In genomic region chr18:38198956-38199355, GRCh38 we compare ENCODE assay signal across 26 cellular contexts.
"Had no signal": no experiment of that assay in that cellular context is flagged by ENCODE, and none has a peak within 500 bp of the region (broad histone marks: within the 10 kb centered on the region; RNA-seq: fewer than 3 reads in every experiment).

No MANE protein-coding gene starts in this region.

- DNase-seq: activated CD4-positive, alpha-beta T cell treated with anti-CD3 and anti-CD28 coated beads, Interleukin-2, amount 10 ng/mL, durations not matched to agents 7 days and 5 days; activated CD8-positive, alpha-beta T cell treated with anti-CD3 and anti-CD28 coated beads, Interleukin-2, amount 10 ng/mL, durations not matched to agents 7 days and 5 days; activated effector memory CD4-positive, alpha-beta T cell treated with Interleukin-2 at 50 U/mL for 16 hours; activated naive CD4-positive, alpha-beta T cell treated with anti-CD3 and anti-CD28 coated beads, Interleukin-2, amount 10 ng/mL, durations not matched to agents 7 days and 5 days; activated naive CD8-positive, alpha-beta T cell treated with anti-CD3 and anti-CD28 coated beads, Interleukin-2, amount 50 U/mL, for 24 hours; activated T-cell treated with anti-CD3 and anti-CD28 coated beads, Interleukin-2, amount 50 U/mL, for 48 hours; anterior cingulate cortex; effector CD8-positive, alpha-beta T cell; foreskin fibroblast; glutamatergic neuron; hypothalamus; kidney glomerular epithelial cell; left ventricle myocardium superior; naive thymus-derived CD4-positive, alpha-beta T cell; pancreas; right lobe of liver; small intestine; stimulated activated CD4-positive, alpha-beta T cell treated with anti-CD3 and anti-CD28 coated beads, Interleukin-4, amount 100 ng/mL, for 1 hour; stimulated activated naive CD8-positive, alpha-beta T cell treated with anti-CD3 and anti-CD28 coated beads, Interleukin-15, amount 100 ng/mL, for 72 hours; T-helper 1 cell; T1000 had no signal

- H3K27me3 ChIP-seq: pancreas, right lobe of liver had no signal

- H3K27ac Mint-ChIP-seq: activated CD4-positive, alpha-beta T cell treated with anti-CD3 and anti-CD28 coated beads, Interleukin-2, amount 10 ng/mL, durations not matched to agents 7 days and 5 days; activated CD8-positive, alpha-beta T cell treated with anti-CD3 and anti-CD28 coated beads, Interleukin-2, amount 10 ng/mL, durations not matched to agents 7 days and 5 days; activated naive CD4-positive, alpha-beta T cell treated with anti-CD3 and anti-CD28 coated beads, Interleukin-2, amount 10 ng/mL, durations not matched to agents 7 days and 5 days; activated naive CD8-positive, alpha-beta T cell treated with anti-CD3 and anti-CD28 coated beads, Interleukin-2, amount 50 U/mL, for 24 hours; dendritic cell treated with granulocyte-macrophage colony-stimulating factor and Interleukin-4, amounts not matched to agents 40 ng/mL and 50 ng/mL, for 4 days; memory B cell; naive thymus-derived CD4-positive, alpha-beta T cell; stimulated activated naive CD8-positive, alpha-beta T cell treated with anti-CD3 and anti-CD28 coated beads, Interleukin-15, amount 100 ng/mL, for 72 hours had no signal

- FAIRE-seq: endothelial cell of umbilical vein, pancreas, small intestine had no signal

- H3K4me1 Mint-ChIP-seq: activated CD4-positive, alpha-beta T cell treated with anti-CD3 and anti-CD28 coated beads, Interleukin-2, amount 10 ng/mL, durations not matched to agents 7 days and 5 days; activated naive CD4-positive, alpha-beta T cell treated with anti-CD3 and anti-CD28 coated beads, Interleukin-2, amount 10 ng/mL, durations not matched to agents 7 days and 5 days; activated naive CD8-positive, alpha-beta T cell treated with anti-CD3 and anti-CD28 coated beads, Interleukin-2, amount 50 U/mL, for 24 hours; memory B cell; naive thymus-derived CD4-positive, alpha-beta T cell; stimulated activated naive CD8-positive, alpha-beta T cell treated with anti-CD3 and anti-CD28 coated beads, Interleukin-15, amount 100 ng/mL, for 72 hours had no signal

- ATAC-seq: activated CD4-positive, CD25-positive, alpha-beta regulatory T cell treated with anti-CD3 and anti-CD28 coated beads, Interleukin-2, amount 50 U/mL, for 24 hours; activated CD8-positive, alpha-beta T cell treated with anti-CD3 and anti-CD28 coated beads, Interleukin-2, amount 10 ng/mL, durations not matched to agents 7 days and 5 days; activated naive CD8-positive, alpha-beta T cell treated with anti-CD3 and anti-CD28 coated beads, Interleukin-2, amount 50 U/mL, for 24 hours; left ventricle myocardium superior; naive thymus-derived CD4-positive, alpha-beta T cell; pancreas; right lobe of liver; stimulated activated naive CD8-positive, alpha-beta T cell treated with anti-CD3 and anti-CD28 coated beads, Interleukin-15, amount 100 ng/mL, for 72 hours had no signal

- H3K9me3 Mint-ChIP-seq: activated CD4-positive, alpha-beta T cell treated with anti-CD3 and anti-CD28 coated beads, Interleukin-2, amount 10 ng/mL, durations not matched to agents 7 days and 5 days; type B pancreatic cell had no signal

- H3K27me3 Mint-ChIP-seq: activated CD4-positive, alpha-beta T cell treated with anti-CD3 and anti-CD28 coated beads, Interleukin-2, amount 10 ng/mL, durations not matched to agents 7 days and 5 days; activated naive CD4-positive, alpha-beta T cell treated with anti-CD3 and anti-CD28 coated beads, Interleukin-2, amount 10 ng/mL, durations not matched to agents 7 days and 5 days; activated naive CD8-positive, alpha-beta T cell treated with anti-CD3 and anti-CD28 coated beads, Interleukin-2, amount 50 U/mL, for 24 hours; dendritic cell treated with granulocyte-macrophage colony-stimulating factor and Interleukin-4, amounts not matched to agents 40 ng/mL and 50 ng/mL, for 4 days; memory B cell; naive thymus-derived CD4-positive, alpha-beta T cell; stimulated activated naive CD8-positive, alpha-beta T cell treated with anti-CD3 and anti-CD28 coated beads, Interleukin-15, amount 100 ng/mL, for 72 hours; type B pancreatic cell had no signal

- H3K36me3 ChIP-seq: pancreas, right lobe of liver had no signal

- H3K36me3 Mint-ChIP-seq: activated naive CD4-positive, alpha-beta T cell treated with anti-CD3 and anti-CD28 coated beads, Interleukin-2, amount 10 ng/mL, durations not matched to agents 7 days and 5 days; memory B cell; naive thymus-derived CD4-positive, alpha-beta T cell; type B pancreatic cell had no signal

- H3K4me3 Mint-ChIP-seq: activated CD4-positive, alpha-beta T cell treated with anti-CD3 and anti-CD28 coated beads, Interleukin-2, amount 10 ng/mL, durations not matched to agents 7 days and 5 days; activated CD8-positive, alpha-beta T cell treated with anti-CD3 and anti-CD28 coated beads, Interleukin-2, amount 10 ng/mL, durations not matched to agents 7 days and 5 days; activated naive CD4-positive, alpha-beta T cell treated with anti-CD3 and anti-CD28 coated beads, Interleukin-2, amount 10 ng/mL, durations not matched to agents 7 days and 5 days; activated naive CD8-positive, alpha-beta T cell treated with anti-CD3 and anti-CD28 coated beads, Interleukin-2, amount 50 U/mL, for 24 hours; dendritic cell treated with granulocyte-macrophage colony-stimulating factor and Interleukin-4, amounts not matched to agents 40 ng/mL and 50 ng/mL, for 4 days; memory B cell; naive thymus-derived CD4-positive, alpha-beta T cell; stimulated activated naive CD8-positive, alpha-beta T cell treated with anti-CD3 and anti-CD28 coated beads, Interleukin-15, amount 100 ng/mL, for 72 hours; type B pancreatic cell had no signal

- H3K4me3 ChIP-seq: pancreas, right lobe of liver had no signal
